Comparison of ENCODE assay signal across 1 cellular context in the genomic region with DNA sequence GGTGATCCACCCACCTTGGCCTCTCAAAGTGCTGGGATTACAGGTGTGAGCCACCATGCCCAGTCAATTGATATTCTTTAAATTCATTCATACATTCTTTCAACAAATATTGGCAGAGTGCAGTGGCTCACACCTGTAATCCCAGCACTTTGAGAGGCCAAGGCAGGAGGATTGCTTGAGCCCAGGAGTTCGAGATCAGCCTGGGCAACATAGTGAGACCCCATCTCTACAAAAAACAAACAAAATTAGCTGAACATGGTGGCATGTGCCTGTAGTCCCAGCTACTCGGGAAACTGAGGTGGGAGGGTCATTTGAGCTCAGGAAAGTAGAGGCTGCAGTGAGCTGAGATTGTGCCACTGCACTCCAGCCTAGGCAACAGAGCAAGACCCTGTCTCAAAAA.
TF ChIP-seq lines count a peak whose summit lies in the region.

No MANE protein-coding gene starts in this region.

TF ChIP-seq in HepG2, 621 proteins besides CTCF, POLR2A, EP300 and RAD21:
- TF ChIP-seq ZNF121 (CRISPR knock-in tag; IDR thresholded peaks at IDR 0.05) = peak; percentile 78
- TF ChIP-seq, protein P1, sequence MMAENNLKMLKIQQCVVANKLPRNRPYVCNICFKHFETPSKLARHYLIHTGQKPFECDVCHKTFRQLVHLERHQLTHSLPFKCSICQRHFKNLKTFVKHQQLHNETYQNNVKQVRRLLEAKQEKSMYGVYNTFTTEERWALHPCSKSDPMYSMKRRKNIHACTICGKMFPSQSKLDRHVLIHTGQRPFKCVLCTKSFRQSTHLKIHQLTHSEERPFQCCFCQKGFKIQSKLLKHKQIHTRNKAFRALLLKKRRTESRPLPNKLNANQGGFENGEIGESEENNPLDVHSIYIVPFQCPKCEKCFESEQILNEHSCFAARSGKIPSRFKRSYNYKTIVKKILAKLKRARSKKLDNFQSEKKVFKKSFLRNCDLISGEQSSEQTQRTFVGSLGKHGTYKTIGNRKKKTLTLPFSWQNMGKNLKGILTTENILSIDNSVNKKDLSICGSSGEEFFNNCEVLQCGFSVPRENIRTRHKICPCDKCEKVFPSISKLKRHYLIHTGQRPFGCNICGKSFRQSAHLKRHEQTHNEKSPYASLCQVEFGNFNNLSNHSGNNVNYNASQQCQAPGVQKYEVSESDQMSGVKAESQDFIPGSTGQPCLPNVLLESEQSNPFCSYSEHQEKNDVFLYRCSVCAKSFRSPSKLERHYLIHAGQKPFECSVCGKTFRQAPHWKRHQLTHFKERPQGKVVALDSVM (CRISPR knock-in tag; IDR thresholded peaks at IDR 0.05) = 0 out of 2 replicates have a peak, but pooled peaks have one; percentile 11
